Comparison of ENCODE assay signal across 9 cellular contexts in the genomic region with DNA sequence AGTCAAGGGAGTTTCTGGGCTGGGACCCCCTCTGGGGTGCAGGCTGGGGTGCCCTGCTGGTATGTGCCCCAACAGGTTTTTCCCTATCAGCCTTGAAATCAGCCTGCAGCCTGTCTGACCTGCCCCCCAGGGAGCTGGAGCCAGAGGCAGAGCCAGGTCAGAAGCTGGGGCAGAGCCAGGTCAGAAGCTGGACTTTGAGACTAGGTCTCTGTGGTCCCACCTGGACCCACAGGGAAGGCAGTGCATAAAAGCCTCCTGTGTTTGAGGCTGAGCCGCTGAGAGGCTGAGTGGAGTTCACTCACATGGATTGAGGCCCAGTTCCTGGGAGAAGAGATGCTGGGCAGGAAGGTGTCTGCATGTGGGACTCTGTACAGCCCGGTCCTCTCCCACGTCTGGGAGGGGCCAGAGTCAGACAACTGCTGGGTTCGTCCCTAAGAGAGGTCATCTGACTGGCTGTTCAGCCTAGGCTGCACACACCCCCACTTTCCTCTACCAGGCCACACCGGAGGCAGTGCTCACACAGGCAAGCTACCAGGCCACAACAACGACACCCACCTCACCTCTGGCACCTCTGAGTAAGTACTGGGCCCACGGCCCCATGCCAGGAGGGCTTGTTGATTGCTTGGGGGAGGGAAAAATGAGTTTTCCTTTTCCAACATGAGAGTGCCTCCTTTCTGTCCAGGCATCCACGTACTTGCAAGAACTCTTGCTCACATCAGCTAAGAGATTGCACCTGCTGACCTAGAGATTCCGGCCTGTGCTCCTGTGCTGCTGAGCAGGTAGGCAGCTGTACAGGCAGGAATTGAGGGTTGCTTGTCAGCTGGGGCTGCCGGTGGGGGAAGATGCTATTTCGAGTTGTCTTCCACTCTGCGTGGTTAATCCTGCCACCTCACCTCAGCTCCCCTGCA. TPM values are rescaled to one million over a fixed set of nuclear protein-coding genes. Genes with fewer than 3 reads are reported as not detected.
DNase-seq lines count a peak whose midpoint lies in the region; ATAC-seq, FAIRE-seq and TF ChIP-seq lines count a peak whose summit lies in the region.
"Had no signal": no experiment of that assay in that cellular context is flagged by ENCODE, and none has a peak within 500 bp of the region (broad histone marks: within the 10 kb centered on the region; RNA-seq: fewer than 3 reads in every experiment).

ANXA9 (plus strand) TSS at position 488 of the 908 bp plus-strand sequence. CDS start 814 bp downstream, outside the sequence.

- H3K36me3 ChIP-seq in astrocyte (ENCODE audit: insufficient read depth, low read length), result no peaks in the 10 kb centered on the region
- no peaks in the 10 kb centered on the region for H3K36me3 ChIP-seq in mesenchymal stem cell (ENCODE audit: control insufficient read depth in 1 of 2, insufficient read depth in 2 of 2, low read depth in 1 of 2, low read length in 2 of 2)

- H2BK5ac ChIP-seq in mesenchymal stem cell (ENCODE audit: low read depth, low read length, poor library complexity, severe bottlenecking), result no peak within 1 kb of the TSS

- WGBS in mesenchymal stem cell, result 75% methylated on average over 9 of the region's 12 CpGs

- peak within 1 kb of the TSS in 1 of 2 experiments; percentile 29 for H2BK12ac ChIP-seq in mesenchymal stem cell (ENCODE audit: low read length in 2 of 2)

- H3K36me3 Mint-ChIP-seq in Calu3 (ENCODE audit: insufficient read depth, unreplicated experiment), result peaks cover 12% of the 10 kb centered on the region
- no peaks in the 10 kb centered on the region for H3K36me3 Mint-ChIP-seq in astrocyte (ENCODE audit: low read depth, unreplicated experiment)

- H3K4me1 Mint-ChIP-seq in Calu3 (ENCODE audit: low read depth, unreplicated experiment), result peaks cover 62% of the 10 kb centered on the region
- H3K4me1 Mint-ChIP-seq in astrocyte (ENCODE audit: low read depth, unreplicated experiment), result peaks cover 21% of the 10 kb centered on the region

- H3K79me1 ChIP-seq in mesenchymal stem cell (replicated peaks; ENCODE audit: low read length, poor library complexity, severe bottlenecking), result no peaks in the 10 kb centered on the region

- H3K27me3 Mint-ChIP-seq in Calu3 (ENCODE audit: unreplicated experiment) (no peaks in the 10 kb centered on the region), astrocyte (ENCODE audit: low read depth, unreplicated experiment) (peaks cover 8% of the 10 kb centered on the region)

- H3K9me3 Mint-ChIP-seq in Calu3 (ENCODE audit: low read depth, unreplicated experiment) (no peaks in the 10 kb centered on the region), astrocyte (ENCODE audit: unreplicated experiment) (no peaks in the 10 kb centered on the region)

- H3K9me3 ChIP-seq in astrocyte (ENCODE audit: insufficient read depth, low read depth, low read length), result no peaks in the 10 kb centered on the region
- H3K9me3 ChIP-seq in mesenchymal stem cell (ENCODE audit: control insufficient read depth, low read length), result no peaks in the 10 kb centered on the region

- H2AFZ ChIP-seq in astrocyte (ENCODE audit: low read depth, low read length) (no peak within 1 kb of the TSS), mesenchymal stem cell (ENCODE audit: low read depth, low read length) (peak within 1 kb of the TSS; percentile 34)

- DNase-seq in Calu3 (peak; percentile 73), LNCaP clone FGC (ENCODE audit: low read depth) (no peak), astrocyte (ENCODE audit: low read depth) (no peak), mesenchymal stem cell (peak; percentile 30), nucleus accumbens (lab: John Stamatoyannopoulos, UW) (no peak)
- DNase-seq in activated CD4-positive, alpha-beta T cell treated with anti-CD3 and anti-CD28 coated beads, Interleukin-2, amount 50 U/mL, for 1 hour, result no peak
- DNase-seq: Karpas-422 had no signal

- no peak within 1 kb of the TSS for H3K14ac ChIP-seq in mesenchymal stem cell (ENCODE audit: low read length in 2 of 2)

- peaks cover 7% of the 10 kb centered on the region for H3K27me3 ChIP-seq in astrocyte (ENCODE audit: insufficient read depth, low read length)
- peaks cover 0 to 3% of the 10 kb centered on the region in 2 experiments for H3K27me3 ChIP-seq in mesenchymal stem cell (ENCODE audit: control insufficient read depth in 1 of 2, insufficient read depth in 1 of 2, low read length in 2 of 2)

- peak within 1 kb of the TSS; percentile 56 for H4K8ac ChIP-seq in mesenchymal stem cell (ENCODE audit: low read length)

- no peak within 1 kb of the TSS for H3K18ac ChIP-seq in mesenchymal stem cell (ENCODE audit: low read depth in 1 of 2, low read length in 2 of 2)

- H3K27ac ChIP-seq in astrocyte (ENCODE audit: low read depth, low read length) (no peak within 1 kb of the TSS), mesenchymal stem cell (ENCODE audit: low read length, poor library complexity, severe bottlenecking) (no peak within 1 kb of the TSS)

- peak within 1 kb of the TSS in 1 of 2 experiments; percentile 27 for H3K4ac ChIP-seq in mesenchymal stem cell (ENCODE audit: low read depth in 1 of 2, low read length in 2 of 2)

- no TSS peak for BruUV-seq in Calu3 (replicated peaks; lab: Mats Ljungman, UMichigan)

- H4K91ac ChIP-seq in mesenchymal stem cell (ENCODE audit: low read length), result peak within 1 kb of the TSS; percentile 34

- no peak for ATAC-seq in HG02870 (IDR thresholded peaks at IDR 0.05; ENCODE audit: unreplicated experiment)
- ATAC-seq in HG03354 (IDR thresholded peaks at IDR 0.05; ENCODE audit: poor library complexity, severe bottlenecking, unreplicated experiment), result no peak

- TF ChIP-seq CTCF in Calu3 (IDR thresholded peaks at IDR 0.05; ENCODE audit: unreplicated experiment) (no peak), LNCaP clone FGC (IDR thresholded peaks at IDR 0.05; ENCODE audit: control insufficient read depth, extremely low read depth, insufficient read depth) (no peak), astrocyte (IDR thresholded peaks at IDR 0.05; ENCODE audit: insufficient read depth, low read depth, low read length) (no peak)

- FAIRE-seq in astrocyte (lab: Jason Lieb, UNC), result no peak

- peaks cover 26% of the 10 kb centered on the region for H3K4me1 ChIP-seq in astrocyte (ENCODE audit: insufficient read depth, low read length)
- peaks cover 27% of the 10 kb centered on the region for H3K4me1 ChIP-seq in mesenchymal stem cell (ENCODE audit: control insufficient read depth, insufficient read depth, low read depth, low read length)

- intact Hi-C loops in Calu3 (cut with micrococcal nuclease; ENCODE audit: unreplicated experiment), result no loop called here

- H3K4me3 ChIP-seq in LNCaP clone FGC (ENCODE audit: low read depth, low read length) (peak within 1 kb of the TSS; percentile 19), astrocyte (ENCODE audit: insufficient read depth, low read depth, low read length) (no peak within 1 kb of the TSS), mesenchymal stem cell (ENCODE audit: insufficient read depth in 1 of 2, low read depth in 1 of 2, low read length in 2 of 2) (no peak within 1 kb of the TSS)

- CTCF ChIA-PET in Calu3 (lab: Charles Lee), result interaction anchor here (0.5 to 2.3 kb wide), 9 partner anchors 14 to 285 kb away, joined by 3 to 32 read pairs (median 4); partner anchors contain the start of genes GOLPH3L, MINDY1 and SETDB1

- peak within 1 kb of the TSS; percentile 60 for H3K4me3 Mint-ChIP-seq in Calu3 (ENCODE audit: low read depth, unreplicated experiment)
- H3K4me3 Mint-ChIP-seq in astrocyte (ENCODE audit: unreplicated experiment), result peak within 1 kb of the TSS; percentile 58

- H3K27ac Mint-ChIP-seq in Calu3 (ENCODE audit: unreplicated experiment) (peak within 1 kb of the TSS; percentile 90), astrocyte (ENCODE audit: unreplicated experiment) (peak within 1 kb of the TSS; percentile 34)

- H3K79me2 ChIP-seq in astrocyte (ENCODE audit: insufficient read depth, low read length), result no peaks in the 10 kb centered on the region

- no peak within 1 kb of the TSS for H3K4me2 ChIP-seq in astrocyte (ENCODE audit: low read length)
- no peak within 1 kb of the TSS for H3K4me2 ChIP-seq in mesenchymal stem cell (ENCODE audit: low read length, poor library complexity, severe bottlenecking)

- H2BK120ac ChIP-seq in mesenchymal stem cell (ENCODE audit: low read depth, low read length), result no peak within 1 kb of the TSS

- H4K20me1 ChIP-seq in astrocyte (ENCODE audit: insufficient read depth, low read length), result no peaks in the 10 kb centered on the region

- H2AK5ac ChIP-seq in mesenchymal stem cell (ENCODE audit: low read length, severe bottlenecking), result no peak within 1 kb of the TSS

- no peak within 1 kb of the TSS for H3K23ac ChIP-seq in mesenchymal stem cell (ENCODE audit: low read length in 2 of 2)

- H3K9ac ChIP-seq in astrocyte (ENCODE audit: low read length) (no peak within 1 kb of the TSS), mesenchymal stem cell (ENCODE audit: low read length) (no peak within 1 kb of the TSS)

- H2BK15ac ChIP-seq in mesenchymal stem cell (ENCODE audit: low read depth, poor library complexity, severe bottlenecking), result no peak within 1 kb of the TSS

RNA-seq across cellular contexts. Expression of gene ANXA9, which starts in this region (rescaled TPM):
- 15.4 and 20.1 TPM in 2 replicates for total RNA-seq in Calu3 (2022)
- not detected in 2 replicates for total RNA-seq in astrocyte
- 0.23 TPM for polyA plus RNA-seq in mesenchymal stem cell (2013, experiment 1 of 2)
- 0.16 TPM for polyA plus RNA-seq in mesenchymal stem cell (2013, experiment 2 of 2)

Comparison
In these comparisons a context has a peak if more than half of its experiments do, and no peak if none do; other contexts are left out.
1. RNA of gene ANXA9 (total RNA-seq): 15.4 to 20.1 TPM in Calu3; not detected in astrocyte; every median in the first group is over 10 times any median in the second.
2. DNase-seq: peak in Calu3 (single experiment) and mesenchymal stem cell (single experiment); none in LNCaP clone FGC (single experiment), astrocyte (single experiment), activated CD4-positive, alpha-beta T cell treated with anti-CD3 and anti-CD28 coated beads, Interleukin-2, amount 50 U/mL, for 1 hour (single experiment) and nucleus accumbens (0 of 56).